Comparison of ENCODE assay signal across 30 cellular contexts in genomic region chr5:76893294-76893693, GRCh38. TPM values are rescaled to one million over a fixed set of nuclear protein-coding genes. Genes with fewer than 3 reads are reported as not detected.
"Had no signal": no experiment of that assay in that cellular context is flagged by ENCODE, and none has a peak within 500 bp of the region (broad histone marks: within the 10 kb centered on the region; RNA-seq: fewer than 3 reads in every experiment).

No MANE protein-coding gene starts in this region.

- H3K27me3 Mint-ChIP-seq: progenitor cell of endocrine pancreas; stimulated activated memory B cell treated with anti-CD40 and anti-IgM and Interleukin-4, amounts not matched to agents 10 μg/mL and 1 μg/mL and 100 μg/mL, for 72 hours had no signal

- DNase-seq: natural killer cell; occipital lobe; ovary; posterior cingulate gyrus; psoas muscle; right cardiac atrium; spleen; stimulated activated CD4-positive, alpha-beta T cell treated with anti-CD3 and anti-CD28 coated beads, Interleukin-12 subunit alpha, Interleukin-12 subunit beta, amount 100 ng/mL, for 4 hours; stimulated activated CD4-positive, alpha-beta T cell treated with anti-CD3 and anti-CD28 coated beads, Interleukin-1b, Interleukin-23, amount 100 ng/mL, for 48 hours; stimulated activated CD4-positive, alpha-beta T cell treated with anti-CD3 and anti-CD28 coated beads, Interleukin-4, amount 100 ng/mL, for 1 hour; stimulated activated CD4-positive, alpha-beta T cell treated with anti-CD3 and anti-CD28 coated beads, Interleukin-4, amount 100 ng/mL, for 4 hours; stimulated activated CD8-positive, alpha-beta memory T cell treated with anti-CD3 and anti-CD28 coated beads, Interleukin-4, amount 100 ng/mL, for 48 hours; stimulated activated naive CD4-positive, alpha-beta T cell; stimulated activated naive CD8-positive, alpha-beta T cell treated with anti-CD3 and anti-CD28 coated beads, Interleukin-15, Interleukin-2, amounts not matched to agents 100 U/mL and 50 U/mL, for 24 hours; stomach; thyroid gland; trophoblast cell; upper lobe of left lung had no signal

- H3K27ac Mint-ChIP-seq: natural killer cell; nephron; neural progenitor cell; progenitor cell of endocrine pancreas; stimulated activated memory B cell treated with anti-CD40 and anti-IgM and Interleukin-4, amounts not matched to agents 10 μg/mL and 1 μg/mL and 100 μg/mL, for 72 hours had no signal

- ATAC-seq: natural killer cell; psoas muscle; right cardiac atrium; sciatic nerve; stimulated activated memory B cell treated with anti-CD40 and anti-IgM and Interleukin-4, amounts not matched to agents 10 μg/mL and 1 μg/mL and 100 μg/mL, for 72 hours; stimulated activated naive CD8-positive, alpha-beta T cell treated with anti-CD3 and anti-CD28 coated beads, Interleukin-15, Interleukin-2, amounts not matched to agents 100 U/mL and 50 U/mL, for 24 hours had no signal

- H3K4me1 Mint-ChIP-seq: natural killer cell; nephron; neural progenitor cell; stimulated activated memory B cell treated with anti-CD40 and anti-IgM and Interleukin-4, amounts not matched to agents 10 μg/mL and 1 μg/mL and 100 μg/mL, for 72 hours had no signal

- H3K4me3 Mint-ChIP-seq: natural killer cell; nephron; neural progenitor cell; stimulated activated memory B cell treated with anti-CD40 and anti-IgM and Interleukin-4, amounts not matched to agents 10 μg/mL and 1 μg/mL and 100 μg/mL, for 72 hours had no signal

RNA-seq across cellular contexts. Expression of gene S100Z, which starts 43.5 kb away (rescaled TPM):
- total RNA-seq: osteoblast, psoas muscle, renal cortical epithelial cell, right cardiac atrium, smooth muscle cell, temporal lobe, thoracic aorta, thyroid gland, ureter, vagina had no signal

RNA-seq across cellular contexts. Expression of gene CRHBP, which starts 59.6 kb away (rescaled TPM):
- total RNA-seq: osteoblast, renal cortical epithelial cell, stomach had no signal
